ENCODE assay signal across 25 cellular contexts in genomic region chr4:149572711-149573110, GRCh38.
DNase-seq lines count a peak whose midpoint lies in the region; ATAC-seq, FAIRE-seq and TF ChIP-seq lines count a peak whose summit lies in the region.
"Had no signal": no experiment of that assay in that cellular context is flagged by ENCODE, and none has a peak within 500 bp of the region (broad histone marks: within the 10 kb centered on the region; RNA-seq: fewer than 3 reads in every experiment).

No MANE protein-coding gene starts in this region.

- H3K4me3 ChIP-seq in HepG2 (replicated peaks in 1 of 3; ENCODE audit: insufficient read depth in 1 of 3, low read depth in 2 of 3, low read length in 3 of 3) (no peak overlapping the region), right lobe of liver (no peak overlapping the region), K562 (no peak overlapping the region), fibroblast of the aortic adventitia (ENCODE audit: low read depth, low read length) (no peak overlapping the region)
- H3K4me3 ChIP-seq: BLaER1 treated with 17β-estradiol and CSF1 and Interleukin-3, amounts not matched to agents 10 nM and 100 nM; GM12878; GM23338; HAP-1 had no signal

- no peak overlapping the region for H2AFZ ChIP-seq in HepG2 (ENCODE audit: low read length)
- no peak overlapping the region for H2AFZ ChIP-seq in K562 (ENCODE audit: low read depth, low read length)
- H2AFZ ChIP-seq: GM23338 had no signal

- H3K27ac ChIP-seq in HepG2 (ENCODE audit: extremely low read length, insufficient read depth, low read length) = no peak overlapping the region
- H3K27ac ChIP-seq in right lobe of liver = no peak overlapping the region
- no peak overlapping the region for H3K27ac ChIP-seq in K562 (ENCODE audit: extremely low read depth, low read depth, low read length)
- H3K27ac ChIP-seq: 22Rv1; BLaER1 treated with 17β-estradiol and CSF1 and Interleukin-3, amounts not matched to agents 10 nM and 100 nM had no signal

- ATAC-seq in HepG2 (no peak), right lobe of liver (no peak), K562 (no peak)
- ATAC-seq: GM12878, GM23338 had no signal

- POLR2A ChIA-PET in HepG2 (lab: Yijun Ruan, JAX) (no interaction called here), K562 (lab: Yijun Ruan, JAX) (no interaction called here)

- H4K20me1 ChIP-seq in HepG2 (ENCODE audit: insufficient read depth, low read length) (no peaks in the 10 kb centered on the region), K562 (replicated peaks; ENCODE audit: control insufficient read depth, insufficient read depth, low read length) (no peaks in the 10 kb centered on the region)
- H4K20me1 ChIP-seq: BLaER1 treated with 17β-estradiol and CSF1 and Interleukin-3, amounts not matched to agents 10 nM and 100 nM had no signal

- H3K4me1 ChIP-seq in HepG2 (ENCODE audit: insufficient read depth, low read length) (no peaks in the 10 kb centered on the region), right lobe of liver (no peaks in the 10 kb centered on the region), K562 (replicated peaks in 1 of 2; ENCODE audit: control insufficient read depth in 2 of 2, insufficient read depth in 2 of 2, low read length in 2 of 2) (no peaks in the 10 kb centered on the region)
- H3K4me1 ChIP-seq: BE2C; BLaER1 treated with 17β-estradiol and CSF1 and Interleukin-3, amounts not matched to agents 10 nM and 100 nM; HAP-1 had no signal

- TF ChIP-seq POLR2A in HepG2 (IDR thresholded peaks at IDR 0.05; ENCODE audit: insufficient read depth in 1 of 2, low read depth in 2 of 2, low read length in 2 of 2) = no peak
- TF ChIP-seq POLR2A in right lobe of liver (IDR thresholded peaks at IDR 0.05) = no peak
- no peak for TF ChIP-seq POLR2A in K562 (conservative IDR thresholded peaks at IDR 0.05)

- no peaks in the 10 kb centered on the region for H3K4me1 Mint-ChIP-seq in activated CD4-positive, alpha-beta T cell treated with anti-CD3 and anti-CD28 coated beads, Interleukin-2, amount 10 ng/mL, durations not matched to agents 24 days and 14 days
- H3K4me1 Mint-ChIP-seq: CD14-positive monocyte; CD8-positive, alpha-beta memory T cell; GM23338 had no signal

- H3K9ac ChIP-seq in HepG2 (ENCODE audit: insufficient read depth, low read depth, low read length) (no peak overlapping the region), K562 (ENCODE audit: insufficient read depth in 1 of 2, low read depth in 2 of 2, low read length in 2 of 2) (no peak overlapping the region)
- H3K9ac ChIP-seq: BLaER1 treated with 17β-estradiol and CSF1 and Interleukin-3, amounts not matched to agents 10 nM and 100 nM had no signal

- WGBS in HepG2 (ENCODE audit: low lambda C conversion rate) = 9% methylated on average over 1 of the region's 1 CpG
- WGBS in right lobe of liver (ENCODE audit: insufficient coverage, low coverage, low lambda C conversion rate, missing lambda C conversion rate) = 88% methylated on average over 1 of the region's 1 CpG
- WGBS in K562 (ENCODE audit: insufficient coverage, low coverage, missing lambda C conversion rate) = 0% methylated on average over 1 of the region's 1 CpG

- no peaks in the 10 kb centered on the region for H3K36me3 ChIP-seq in HepG2 (replicated peaks in 1 of 2; ENCODE audit: control insufficient read depth in 1 of 2, insufficient read depth in 2 of 2, low read length in 2 of 2)
- no peaks in the 10 kb centered on the region for H3K36me3 ChIP-seq in right lobe of liver
- no peaks in the 10 kb centered on the region for H3K36me3 ChIP-seq in K562 (ENCODE audit: control insufficient read depth, insufficient read depth, low read length)
- H3K36me3 ChIP-seq: BE2C; BLaER1 treated with 17β-estradiol and CSF1 and Interleukin-3, amounts not matched to agents 10 nM and 100 nM; HAP-1 had no signal

- H3K79me2 ChIP-seq in HepG2 (ENCODE audit: insufficient read depth, low read length) = no peaks in the 10 kb centered on the region
- H3K79me2 ChIP-seq in K562 (ENCODE audit: control insufficient read depth, insufficient read depth, low read length) = no peaks in the 10 kb centered on the region

- H3K9me3 ChIP-seq in HepG2 (ENCODE audit: low read length) (peaks cover 22% of the 10 kb centered on the region), right lobe of liver (no peaks in the 10 kb centered on the region), K562 (replicated peaks; ENCODE audit: control insufficient read depth, insufficient read depth, low read depth, low read length) (no peaks in the 10 kb centered on the region)
- H3K9me3 ChIP-seq: BE2C; BLaER1 treated with 17β-estradiol and CSF1 and Interleukin-3, amounts not matched to agents 10 nM and 100 nM; HAP-1 had no signal

- DNase-seq in HepG2 (ENCODE audit: low spot score) = no peak
- DNase-seq in right lobe of liver = no peak
- no peak for DNase-seq in K562 (ENCODE audit: extremely low read depth in 1 of 4, low spot score in 3 of 4)
- DNase-seq in fibroblast of the aortic adventitia (ENCODE audit: low read depth) = peak; percentile 0
- DNase-seq in activated effector memory CD4-positive, alpha-beta T cell treated with anti-CD3 and anti-CD28 coated beads, Interleukin-2, amount 50 U/mL, for 16 hours = no peak
- no peak for DNase-seq in activated CD4-positive, alpha-beta T cell treated with anti-CD3 and anti-CD28 coated beads, Interleukin-2, amount 10 ng/mL, durations not matched to agents 24 days and 14 days
- DNase-seq: ACHN; AML-193; BE2C; CD4-positive, alpha-beta T cell; CD8-positive, alpha-beta memory T cell; DMS 273 treated with DMSO at 0.1 percent for 48 hours; DMS79; EL; GDM1; HFFc6 had no signal

- H3K4me3 Mint-ChIP-seq in activated CD4-positive, alpha-beta T cell treated with anti-CD3 and anti-CD28 coated beads, Interleukin-2, amount 10 ng/mL, durations not matched to agents 24 days and 14 days = no peak overlapping the region
- H3K4me3 Mint-ChIP-seq: CD14-positive monocyte; CD4-positive, alpha-beta T cell; CD8-positive, alpha-beta memory T cell; GM23338; HFFc6 had no signal

- no peaks in the 10 kb centered on the region for H3K9me1 ChIP-seq in K562 (ENCODE audit: control insufficient read depth, insufficient read depth, low read length)

- CTCF ChIA-PET in HepG2 (lab: Yijun Ruan, JAX; ENCODE audit: low intra/inter-chr PET ratio, low total read pairs) = no interaction called here
- CTCF ChIA-PET in K562 (lab: Yijun Ruan, JAX; ENCODE audit: low intra/inter-chr PET ratio) = no interaction called here

- no peaks in the 10 kb centered on the region for H3K9me3 Mint-ChIP-seq in activated CD4-positive, alpha-beta T cell treated with anti-CD3 and anti-CD28 coated beads, Interleukin-2, amount 10 ng/mL, durations not matched to agents 24 days and 14 days
- H3K9me3 Mint-ChIP-seq: CD4-positive, alpha-beta T cell; GM23338; HFFc6 had no signal

- no peak for FAIRE-seq in HepG2 (lab: Jason Lieb, UNC)
- no peak for FAIRE-seq in K562 (lab: Jason Lieb, UNC)
- FAIRE-seq: D721Med, GM12878, GM19239, H54 had no signal

- no peaks in the 10 kb centered on the region for H3K27me3 Mint-ChIP-seq in activated CD4-positive, alpha-beta T cell treated with anti-CD3 and anti-CD28 coated beads, Interleukin-2, amount 10 ng/mL, durations not matched to agents 24 days and 14 days
- H3K27me3 Mint-ChIP-seq: CD4-positive, alpha-beta T cell; CD8-positive, alpha-beta memory T cell had no signal

- no peak for TF ChIP-seq CTCF in HepG2 (CRISPR knock-in tag; IDR thresholded peaks at IDR 0.05)
- no peak for TF ChIP-seq CTCF in right lobe of liver (IDR thresholded peaks at IDR 0.05)
- TF ChIP-seq CTCF in K562 (IDR thresholded peaks at IDR 0.05 in 2 of 3, conservative IDR thresholded peaks at IDR 0.05 in 1 of 3; ENCODE audit: insufficient read depth in 2 of 3, low read depth in 1 of 3, low read length in 3 of 3) = no peak
- TF ChIP-seq CTCF in fibroblast of the aortic adventitia (IDR thresholded peaks at IDR 0.05; ENCODE audit: insufficient read depth, low read length) = no peak

- H3K4me2 ChIP-seq in HepG2 (ENCODE audit: low read depth, low read length) (no peak overlapping the region), K562 (ENCODE audit: insufficient read depth, low read length) (no peak overlapping the region)
- H3K4me2 ChIP-seq: BLaER1 treated with 17β-estradiol and CSF1 and Interleukin-3, amounts not matched to agents 10 nM and 100 nM; GM23338 had no signal

- no peak for TF ChIP-seq RAD21 in HepG2 (CRISPR knock-in tag; IDR thresholded peaks at IDR 0.05)
- no peak for TF ChIP-seq RAD21 in K562 (CRISPR knock-in tag; conservative IDR thresholded peaks at IDR 0.05 in 1 of 2, IDR thresholded peaks at IDR 0.05 in 1 of 2)

- no peak for TF ChIP-seq EP300 in HepG2 (IDR thresholded peaks at IDR 0.05; ENCODE audit: low read depth in 2 of 2, low read length in 2 of 2)
- no peak for TF ChIP-seq EP300 in HepG2 (CRISPR knock-in tag; IDR thresholded peaks at IDR 0.05; ENCODE audit: borderline replicate concordance)
- TF ChIP-seq EP300 in K562 (IDR thresholded peaks at IDR 0.05; ENCODE audit: low read length) = no peak

- intact Hi-C loops in HepG2 (cut with micrococcal nuclease; ENCODE audit: unreplicated experiment) = no loop called here
- intact Hi-C loops in right lobe of liver (cut with DNase I) = no loop called here
- intact Hi-C loops in K562 (cut with micrococcal nuclease) = no loop called here
- intact Hi-C loops in activated CD4-positive, alpha-beta T cell treated with anti-CD3 and anti-CD28 coated beads, Interleukin-2, amount 10 ng/mL, durations not matched to agents 24 days and 14 days (cut with micrococcal nuclease) = no loop called here

- H3K27me3 ChIP-seq in HepG2 (ENCODE audit: control insufficient read depth in 1 of 2, insufficient read depth in 2 of 2, low read length in 2 of 2) (no peaks in the 10 kb centered on the region), right lobe of liver (no peaks in the 10 kb centered on the region), K562 (ENCODE audit: control insufficient read depth in 2 of 2, insufficient read depth in 2 of 2, low read length in 2 of 2) (no peaks in the 10 kb centered on the region)
- H3K27me3 ChIP-seq: BE2C; BLaER1 treated with 17β-estradiol and CSF1 and Interleukin-3, amounts not matched to agents 10 nM and 100 nM had no signal

- no TSS peak for BruUV-seq in HepG2 (replicated peaks; lab: Mats Ljungman, UMichigan)
- BruUV-seq in K562 (replicated peaks; lab: Mats Ljungman, UMichigan) = no TSS peak

- H3K27ac Mint-ChIP-seq in activated CD4-positive, alpha-beta T cell treated with anti-CD3 and anti-CD28 coated beads, Interleukin-2, amount 10 ng/mL, durations not matched to agents 24 days and 14 days = no peak overlapping the region
- H3K27ac Mint-ChIP-seq: CD14-positive monocyte; CD4-positive, alpha-beta T cell; CD8-positive, alpha-beta memory T cell; GM23338; HFFc6 had no signal

- in situ Hi-C loops in HepG2 (cut with HindIII; ENCODE audit: extremely low pct_ligation_motif_present, low pct_unique_long_range_greater_than_20kb) = no loop called here
- in situ Hi-C loops in K562 (cut with MboI) = no loop called here

- H3K36me3 Mint-ChIP-seq in activated CD4-positive, alpha-beta T cell treated with anti-CD3 and anti-CD28 coated beads, Interleukin-2, amount 10 ng/mL, durations not matched to agents 24 days and 14 days (ENCODE audit: low read depth) = no peaks in the 10 kb centered on the region
- H3K36me3 Mint-ChIP-seq: CD14-positive monocyte; CD8-positive, alpha-beta memory T cell had no signal

TF ChIP-seq in HepG2, 621 proteins besides CTCF, POLR2A, EP300 and RAD21 (continues in another document):
- TF ChIP-seq CEBPB (IDR thresholded peaks at IDR 0.05; ENCODE audit: borderline replicate concordance, low read depth, low read length) = peak; percentile 28; the same call in 1 of the 2 replicates

TF ChIP-seq in K562, 482 proteins besides CTCF, POLR2A, EP300 and RAD21 (continues in another document):
- no peak for TF ChIP-seq ZFP30 (CRISPR knock-in tag; IDR thresholded peaks at IDR 0.05; ENCODE audit: borderline replicate concordance)

Comparison
In these comparisons a context has a peak if more than half of its experiments do, and no peak if none do; other contexts are left out.
1. Of the 241 proteins assayed by ChIP-seq in both HepG2 and K562: peak only in HepG2: none; only in K562: none; in both: CEBPB; in neither: 239; mixed calls (peak in some experiments, not most) for 1.